Comparison of ENCODE assay signal across 1 cellular context in the genomic region with DNA sequence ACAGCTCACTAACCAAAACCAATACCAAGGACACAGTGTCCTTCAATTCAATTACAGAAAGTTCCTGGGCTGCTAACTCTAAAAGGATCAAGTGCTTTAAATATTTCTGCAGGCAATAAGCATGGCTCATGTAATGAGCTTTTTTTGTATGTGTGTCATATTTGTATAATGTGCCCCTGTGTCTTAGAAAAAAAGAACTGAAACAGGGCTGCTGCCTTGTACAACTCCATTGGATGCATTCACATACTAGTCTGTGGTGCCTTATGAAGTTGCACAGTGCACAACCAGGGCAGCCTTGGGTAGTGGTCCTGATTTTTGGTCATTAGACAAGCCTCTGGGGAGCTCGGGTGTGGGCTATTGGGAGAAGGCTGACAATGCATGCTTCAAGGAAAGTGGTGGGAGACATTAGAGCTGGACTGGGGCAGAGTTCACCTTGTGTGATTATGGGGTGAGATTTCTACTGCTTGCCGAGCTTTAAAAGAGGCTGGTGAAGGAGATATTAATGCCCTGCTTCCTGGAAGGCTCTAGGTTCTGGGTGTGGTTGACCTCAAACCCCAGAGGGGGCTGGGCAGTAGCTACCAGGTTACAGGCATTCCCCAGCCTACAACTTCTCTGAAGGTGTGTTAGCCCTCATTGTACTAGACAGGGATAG.
A peak's percentile ranks its signal among the peaks of the same experiment; 100 is the strongest.
TF ChIP-seq lines count a peak whose summit lies in the region.

No MANE protein-coding gene starts in this region.

TF ChIP-seq in GM12878, 131 proteins besides CTCF, POLR2A, EP300 and RAD21 (continued from another document and continues in another):
- TF ChIP-seq EED (IDR thresholded peaks at IDR 0.05; ENCODE audit: low read depth) (no peak; the same call in 1 of the 2 replicates), ZNF217 (IDR thresholded peaks at IDR 0.05) (no peak), IKZF2 (IDR thresholded peaks at IDR 0.05) (peak in 1 of 2 experiments; percentile 22; a peak in 2 of 4 replicates), MTA2 (IDR thresholded peaks at IDR 0.05; ENCODE audit: low read depth) (0 out of 2 replicates have a peak, but pooled peaks have one; percentile 33), TCF7 (IDR thresholded peaks at IDR 0.05; ENCODE audit: borderline replicate concordance) (no peak), NR2F1 (conservative IDR thresholded peaks at IDR 0.05) (0 out of 2 replicates have a peak, but pooled peaks have one; percentile 41), ASH2L (IDR thresholded peaks at IDR 0.05; ENCODE audit: borderline replicate concordance, low read depth) (no peak), NBN (IDR thresholded peaks at IDR 0.05) (0 out of 2 replicates have a peak, but pooled peaks have one; percentile 24), MXI1 (IDR thresholded peaks at IDR 0.05; ENCODE audit: low read depth, low read length) (no peak), SRF (IDR thresholded peaks at IDR 0.05; ENCODE audit: low read depth in 2 of 2, low read length in 2 of 2) (no peak), FOXM1 (IDR thresholded peaks at IDR 0.05; ENCODE audit: low read depth, low read length) (no peak), ZNF622 (IDR thresholded peaks at IDR 0.05) (no peak), KAT2A (conservative IDR thresholded peaks at IDR 0.05; ENCODE audit: control insufficient read depth, low read depth, low read length) (no peak), CUX1 (IDR thresholded peaks at IDR 0.05; ENCODE audit: insufficient replicate concordance, low read depth, low read length) (no peak), RBBP5 (conservative IDR thresholded peaks at IDR 0.05) (no peak), YBX1 (IDR thresholded peaks at IDR 0.05) (no peak), HDGF (IDR thresholded peaks at IDR 0.05) (no peak; the same call in 1 of the 2 replicates), ZNF384 (IDR thresholded peaks at IDR 0.05; ENCODE audit: borderline replicate concordance, low read depth, low read length) (no peak), RAD51 (IDR thresholded peaks at IDR 0.05) (no peak), ZNF24 (IDR thresholded peaks at IDR 0.05) (peak; percentile 85), ZBED1 (IDR thresholded peaks at IDR 0.05; ENCODE audit: borderline replicate concordance) (no peak), USF1 (IDR thresholded peaks at IDR 0.05; ENCODE audit: borderline replicate concordance, extremely low read length, insufficient read depth, low read depth, low read length) (no peak), SMC3 (IDR thresholded peaks at IDR 0.05; ENCODE audit: borderline replicate concordance, low read length) (no peak), REST (IDR thresholded peaks at IDR 0.05; ENCODE audit: low read depth, low read length) (no peak), PAX5 (IDR thresholded peaks at IDR 0.05; ENCODE audit: borderline replicate concordance, low read depth, low read length) (no peak), E2F8 (IDR thresholded peaks at IDR 0.05; ENCODE audit: low read depth, partially characterized antibody) (no peak), USF2 (IDR thresholded peaks at IDR 0.05; ENCODE audit: borderline replicate concordance, low read depth, low read length) (no peak)
- TF ChIP-seq, protein P1, sequence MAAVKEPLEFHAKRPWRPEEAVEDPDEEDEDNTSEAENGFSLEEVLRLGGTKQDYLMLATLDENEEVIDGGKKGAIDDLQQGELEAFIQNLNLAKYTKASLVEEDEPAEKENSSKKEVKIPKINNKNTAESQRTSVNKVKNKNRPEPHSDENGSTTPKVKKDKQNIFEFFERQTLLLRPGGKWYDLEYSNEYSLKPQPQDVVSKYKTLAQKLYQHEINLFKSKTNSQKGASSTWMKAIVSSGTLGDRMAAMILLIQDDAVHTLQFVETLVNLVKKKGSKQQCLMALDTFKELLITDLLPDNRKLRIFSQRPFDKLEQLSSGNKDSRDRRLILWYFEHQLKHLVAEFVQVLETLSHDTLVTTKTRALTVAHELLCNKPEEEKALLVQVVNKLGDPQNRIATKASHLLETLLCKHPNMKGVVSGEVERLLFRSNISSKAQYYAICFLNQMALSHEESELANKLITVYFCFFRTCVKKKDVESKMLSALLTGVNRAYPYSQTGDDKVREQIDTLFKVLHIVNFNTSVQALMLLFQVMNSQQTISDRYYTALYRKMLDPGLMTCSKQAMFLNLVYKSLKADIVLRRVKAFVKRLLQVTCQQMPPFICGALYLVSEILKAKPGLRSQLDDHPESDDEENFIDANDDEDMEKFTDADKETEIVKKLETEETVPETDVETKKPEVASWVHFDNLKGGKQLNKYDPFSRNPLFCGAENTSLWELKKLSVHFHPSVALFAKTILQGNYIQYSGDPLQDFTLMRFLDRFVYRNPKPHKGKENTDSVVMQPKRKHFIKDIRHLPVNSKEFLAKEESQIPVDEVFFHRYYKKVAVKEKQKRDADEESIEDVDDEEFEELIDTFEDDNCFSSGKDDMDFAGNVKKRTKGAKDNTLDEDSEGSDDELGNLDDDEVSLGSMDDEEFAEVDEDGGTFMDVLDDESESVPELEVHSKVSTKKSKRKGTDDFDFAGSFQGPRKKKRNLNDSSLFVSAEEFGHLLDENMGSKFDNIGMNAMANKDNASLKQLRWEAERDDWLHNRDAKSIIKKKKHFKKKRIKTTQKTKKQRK (IDR thresholded peaks at IDR 0.05; ENCODE audit: low read depth, low read length) = no peak
- TF ChIP-seq, protein P2, sequence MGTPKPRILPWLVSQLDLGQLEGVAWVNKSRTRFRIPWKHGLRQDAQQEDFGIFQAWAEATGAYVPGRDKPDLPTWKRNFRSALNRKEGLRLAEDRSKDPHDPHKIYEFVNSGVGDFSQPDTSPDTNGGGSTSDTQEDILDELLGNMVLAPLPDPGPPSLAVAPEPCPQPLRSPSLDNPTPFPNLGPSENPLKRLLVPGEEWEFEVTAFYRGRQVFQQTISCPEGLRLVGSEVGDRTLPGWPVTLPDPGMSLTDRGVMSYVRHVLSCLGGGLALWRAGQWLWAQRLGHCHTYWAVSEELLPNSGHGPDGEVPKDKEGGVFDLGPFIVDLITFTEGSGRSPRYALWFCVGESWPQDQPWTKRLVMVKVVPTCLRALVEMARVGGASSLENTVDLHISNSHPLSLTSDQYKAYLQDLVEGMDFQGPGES (IDR thresholded peaks at IDR 0.05) = no peak
- TF ChIP-seq, protein P3, sequence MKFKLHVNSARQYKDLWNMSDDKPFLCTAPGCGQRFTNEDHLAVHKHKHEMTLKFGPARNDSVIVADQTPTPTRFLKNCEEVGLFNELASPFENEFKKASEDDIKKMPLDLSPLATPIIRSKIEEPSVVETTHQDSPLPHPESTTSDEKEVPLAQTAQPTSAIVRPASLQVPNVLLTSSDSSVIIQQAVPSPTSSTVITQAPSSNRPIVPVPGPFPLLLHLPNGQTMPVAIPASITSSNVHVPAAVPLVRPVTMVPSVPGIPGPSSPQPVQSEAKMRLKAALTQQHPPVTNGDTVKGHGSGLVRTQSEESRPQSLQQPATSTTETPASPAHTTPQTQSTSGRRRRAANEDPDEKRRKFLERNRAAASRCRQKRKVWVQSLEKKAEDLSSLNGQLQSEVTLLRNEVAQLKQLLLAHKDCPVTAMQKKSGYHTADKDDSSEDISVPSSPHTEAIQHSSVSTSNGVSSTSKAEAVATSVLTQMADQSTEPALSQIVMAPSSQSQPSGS (IDR thresholded peaks at IDR 0.05; ENCODE audit: low read length) = no peak
- TF ChIP-seq, protein P4, sequence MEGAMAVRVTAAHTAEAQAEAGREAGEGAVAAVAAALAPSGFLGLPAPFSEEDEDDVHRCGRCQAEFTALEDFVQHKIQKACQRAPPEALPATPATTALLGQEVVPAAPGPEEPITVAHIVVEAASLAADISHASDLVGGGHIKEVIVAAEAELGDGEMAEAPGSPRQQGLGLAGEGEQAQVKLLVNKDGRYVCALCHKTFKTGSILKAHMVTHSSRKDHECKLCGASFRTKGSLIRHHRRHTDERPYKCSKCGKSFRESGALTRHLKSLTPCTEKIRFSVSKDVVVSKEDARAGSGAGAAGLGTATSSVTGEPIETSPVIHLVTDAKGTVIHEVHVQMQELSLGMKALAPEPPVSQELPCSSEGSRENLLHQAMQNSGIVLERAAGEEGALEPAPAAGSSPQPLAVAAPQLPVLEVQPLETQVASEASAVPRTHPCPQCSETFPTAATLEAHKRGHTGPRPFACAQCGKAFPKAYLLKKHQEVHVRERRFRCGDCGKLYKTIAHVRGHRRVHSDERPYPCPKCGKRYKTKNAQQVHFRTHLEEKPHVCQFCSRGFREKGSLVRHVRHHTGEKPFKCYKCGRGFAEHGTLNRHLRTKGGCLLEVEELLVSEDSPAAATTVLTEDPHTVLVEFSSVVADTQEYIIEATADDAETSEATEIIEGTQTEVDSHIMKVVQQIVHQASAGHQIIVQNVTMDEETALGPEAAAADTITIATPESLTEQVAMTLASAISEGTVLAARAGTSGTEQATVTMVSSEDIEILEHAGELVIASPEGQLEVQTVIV (IDR thresholded peaks at IDR 0.05; ENCODE audit: borderline replicate concordance, partially characterized antibody) = no peak
